Comparison of ENCODE assay signal across 27 cellular contexts in the genomic region with DNA sequence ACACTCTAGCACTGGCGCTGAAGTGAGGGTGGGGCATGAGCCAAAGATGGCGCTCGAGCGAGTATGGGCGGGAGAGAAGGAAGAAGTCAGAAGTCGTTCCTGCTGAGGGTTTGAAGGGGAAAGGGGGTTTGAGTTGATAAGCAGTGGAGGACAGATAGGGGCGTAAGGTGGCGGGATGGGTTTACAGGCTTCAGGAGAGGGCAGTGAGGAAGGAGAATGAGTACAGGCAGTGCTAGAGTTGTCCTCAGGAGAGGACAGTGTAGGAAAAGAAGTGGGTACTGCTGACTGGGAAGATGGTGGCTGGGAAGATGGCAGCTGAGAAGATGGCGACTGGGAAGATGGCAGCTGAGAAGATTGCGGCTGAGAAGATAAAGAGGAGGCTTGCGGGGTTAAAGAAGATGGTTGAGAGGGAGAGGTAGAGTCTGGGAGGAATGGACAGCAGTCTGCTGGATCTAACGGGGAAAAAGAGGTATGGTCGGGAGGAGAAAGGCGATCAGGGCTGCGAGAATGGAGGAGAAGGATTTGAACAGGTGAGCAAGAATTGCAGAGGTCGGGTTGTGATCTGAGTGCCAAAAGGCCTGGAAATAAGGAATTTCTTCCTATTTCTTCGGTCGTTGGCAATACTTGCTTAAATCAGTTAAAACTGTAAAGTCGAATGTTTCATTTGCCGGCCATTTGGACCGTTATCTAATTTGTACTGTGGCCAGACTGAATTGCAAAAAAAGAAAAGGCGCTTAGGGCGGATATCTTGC. TPM values are rescaled to one million over a fixed set of nuclear protein-coding genes. Genes with fewer than 3 reads are reported as not detected.
DNase-seq lines count a peak whose midpoint lies in the region; ATAC-seq and TF ChIP-seq lines count a peak whose summit lies in the region.
"Had no signal": no experiment of that assay in that cellular context is flagged by ENCODE, and none has a peak within 500 bp of the region (broad histone marks: within the 10 kb centered on the region; RNA-seq: fewer than 3 reads in every experiment).

No MANE protein-coding gene starts in this region.

- peak overlapping the region in 2 of 3 donors; percentile 57 to 83 for H3K27ac Mint-ChIP-seq in CD4-positive, CD25-positive, alpha-beta regulatory T cell
- H3K27ac Mint-ChIP-seq in T-cell = peak overlapping the region; percentile 3 to 47
- H3K27ac Mint-ChIP-seq in naive thymus-derived CD4-positive, alpha-beta T cell = peak overlapping the region in 7 of 9 donors; percentile 68 to 93 (median 78)
- H3K27ac Mint-ChIP-seq: activated T-cell treated with anti-CD3 and anti-CD28 coated beads, Interleukin-2, amount 50 U/mL, for 24 hours; endodermal cell had no signal

- no peak for DNase-seq in CD4-positive, CD25-positive, alpha-beta regulatory T cell
- DNase-seq in GM12864 (ENCODE audit: low read depth) = no peak
- no peak for DNase-seq in T-cell
- DNase-seq in naive thymus-derived CD4-positive, alpha-beta T cell = no peak
- no peak for DNase-seq in GM13977 (ENCODE audit: low spot score)
- no peak for DNase-seq in stimulated activated CD4-positive, alpha-beta T cell treated with anti-CD3 and anti-CD28 coated beads, Interleukin-4, amount 100 ng/mL, for 4 hours
- DNase-seq: ACHN; activated CD4-positive, alpha-beta T cell treated with anti-CD3 and anti-CD28 coated beads for 4 hours; activated gamma-delta T cell treated with Interleukin-2 at 50 U/mL for 16 hours; activated T-cell treated with anti-CD3 and anti-CD28 coated beads, Interleukin-2, amount 50 U/mL, for 24 hours; BE2C; body of pancreas; COR-L47; dermis blood vessel endothelial cell; endodermal cell; left lung; mesenchymal stem cell; NCI-H1930; NCI-H524; retina; SHP77 treated with DMSO at 0.1 percent for 48 hours; stimulated activated naive CD4-positive, alpha-beta T cell treated with Interleukin-2 at 50 U/mL for 16 hours had no signal

- intact Hi-C loops in naive thymus-derived CD4-positive, alpha-beta T cell (cut with micrococcal nuclease) = loop anchor here (10.0 kb wide), 2 partner anchors 904 to 1284 kb away; partner anchors contain the start of genes CNGA4 (in 1 of the 2), FHIP1B (in 1 of the 2), TAF10 (in 1 of the 2) and TPP1 (in 1 of the 2)

- no peaks in the 10 kb centered on the region for H3K9me3 ChIP-seq in CD4-positive, CD25-positive, alpha-beta regulatory T cell (ENCODE audit: control insufficient read depth in 2 of 2, low read length in 2 of 2)
- no peaks in the 10 kb centered on the region for H3K9me3 ChIP-seq in naive thymus-derived CD4-positive, alpha-beta T cell (ENCODE audit: control insufficient read depth in 2 of 3, low read length in 3 of 3)
- H3K9me3 ChIP-seq: BE2C, body of pancreas, left lung, Peyer's patch, thoracic aorta had no signal

- H3K27ac ChIP-seq in CD4-positive, CD25-positive, alpha-beta regulatory T cell (ENCODE audit: insufficient read depth, low read length, poor library complexity, severe bottlenecking) = no peak overlapping the region
- H3K27ac ChIP-seq in naive thymus-derived CD4-positive, alpha-beta T cell (ENCODE audit: low read depth, low read length) = no peak overlapping the region
- H3K27ac ChIP-seq: body of pancreas, left lung, parathyroid adenoma, thoracic aorta had no signal

- peaks cover 11 to 54% (median 17%) of the 10 kb centered on the region in 4 donors for H3K4me1 Mint-ChIP-seq in CD4-positive, CD25-positive, alpha-beta regulatory T cell
- H3K4me1 Mint-ChIP-seq in T-cell = peaks cover 38 to 57% (median 52%) of the 10 kb centered on the region in 3 donors
- H3K4me1 Mint-ChIP-seq in naive thymus-derived CD4-positive, alpha-beta T cell = peaks cover 4 to 59% (median 52%) of the 10 kb centered on the region in 7 donors

- in situ Hi-C loops in GM13977 (cut with MboI; ENCODE audit: low pct_unique_long_range_greater_than_20kb, low sequenced_read_pairs, unreplicated experiment) = no loop called here

- H3K4me3 ChIP-seq in CD4-positive, CD25-positive, alpha-beta regulatory T cell (ENCODE audit: low read depth, low read length) = no peak overlapping the region
- H3K4me3 ChIP-seq in GM12864 (ENCODE audit: low read depth, low read length) = peak overlapping the region; percentile 68
- H3K4me3 ChIP-seq in naive thymus-derived CD4-positive, alpha-beta T cell (ENCODE audit: low read length) = no peak overlapping the region
- H3K4me3 ChIP-seq: body of pancreas, left lung, Peyer's patch, skin epidermis, thoracic aorta had no signal

- POLR2A ChIA-PET in T-cell (lab: Charles Lee) = no interaction called here
- POLR2A ChIA-PET in naive thymus-derived CD4-positive, alpha-beta T cell (lab: Charles Lee) = interaction anchor here (2.8 kb wide), 1 partner anchor 11 kb away, joined by 17 read pairs; no protein-coding TSS in a partner anchor

- peaks cover 0 to 2% (median 0%) of the 10 kb centered on the region in 7 donors for H3K9me3 Mint-ChIP-seq in CD4-positive, CD25-positive, alpha-beta regulatory T cell
- H3K9me3 Mint-ChIP-seq in T-cell = peaks cover 0 to 10% (median 0%) of the 10 kb centered on the region in 3 donors
- H3K9me3 Mint-ChIP-seq in naive thymus-derived CD4-positive, alpha-beta T cell = peaks cover 0 to 6% (median 0%) of the 10 kb centered on the region in 11 donors
- H3K9me3 Mint-ChIP-seq: activated T-cell treated with anti-CD3 and anti-CD28 coated beads, Interleukin-2, amount 50 U/mL, for 24 hours; endodermal cell had no signal

- CTCF ChIA-PET in T-cell (lab: Charles Lee) = no interaction called here
- CTCF ChIA-PET in naive thymus-derived CD4-positive, alpha-beta T cell (lab: Charles Lee) = no interaction called here

- peaks cover 8% of the 10 kb centered on the region for H3K36me3 Mint-ChIP-seq in CD4-positive, CD25-positive, alpha-beta regulatory T cell
- H3K36me3 Mint-ChIP-seq in T-cell = no peaks in the 10 kb centered on the region
- H3K36me3 Mint-ChIP-seq in naive thymus-derived CD4-positive, alpha-beta T cell = peaks cover 0 to 21% (median 9%) of the 10 kb centered on the region in 5 donors

- H3K27me3 ChIP-seq in CD4-positive, CD25-positive, alpha-beta regulatory T cell (ENCODE audit: control insufficient read depth, insufficient read depth, low read length) = peaks cover 8% of the 10 kb centered on the region
- H3K27me3 ChIP-seq in naive thymus-derived CD4-positive, alpha-beta T cell (ENCODE audit: control insufficient read depth in 2 of 2, insufficient read depth in 2 of 2, low read length in 2 of 2) = no peaks in the 10 kb centered on the region
- H3K27me3 ChIP-seq: body of pancreas, Peyer's patch had no signal

- no peak for ATAC-seq in CD4-positive, CD25-positive, alpha-beta regulatory T cell (ENCODE audit: low read depth in 2 of 2)
- no peak for ATAC-seq in T-cell (replicated peaks in 1 of 4)
- ATAC-seq in naive thymus-derived CD4-positive, alpha-beta T cell = no peak
- ATAC-seq in GM19351 (IDR thresholded peaks at IDR 0.05; ENCODE audit: unreplicated experiment) = no peak
- ATAC-seq: body of pancreas, left lung had no signal

- TF ChIP-seq CTCF in GM12864 (IDR thresholded peaks at IDR 0.05; ENCODE audit: low read depth, low read length, missing control alignments) (no peak), GM13977 (IDR thresholded peaks at IDR 0.05; ENCODE audit: extremely low read depth, insufficient read depth, missing control alignments) (no peak)

- no peaks in the 10 kb centered on the region for H3K36me3 ChIP-seq in CD4-positive, CD25-positive, alpha-beta regulatory T cell (ENCODE audit: control insufficient read depth, insufficient read depth, low read length)
- peaks cover 0 to under 1% (median 0%) of the 10 kb centered on the region in 3 experiments for H3K36me3 ChIP-seq in naive thymus-derived CD4-positive, alpha-beta T cell (ENCODE audit: control insufficient read depth in 2 of 3, insufficient read depth in 3 of 3, low read length in 3 of 3)
- H3K36me3 ChIP-seq: BE2C, left lung, Peyer's patch, thoracic aorta had no signal

- H3K4me3 Mint-ChIP-seq in CD4-positive, CD25-positive, alpha-beta regulatory T cell = no peak overlapping the region
- H3K4me3 Mint-ChIP-seq in T-cell = peak overlapping the region in 1 of 3 donors; percentile 21
- H3K4me3 Mint-ChIP-seq in naive thymus-derived CD4-positive, alpha-beta T cell = peak overlapping the region in 5 of 10 donors; percentile 4 to 30 (median 23)
- H3K4me3 Mint-ChIP-seq: activated T-cell treated with anti-CD3 and anti-CD28 coated beads, Interleukin-2, amount 50 U/mL, for 24 hours; endodermal cell had no signal

- H3K4me1 ChIP-seq in CD4-positive, CD25-positive, alpha-beta regulatory T cell (ENCODE audit: control insufficient read depth, insufficient read depth, low read length, poor library complexity, severe bottlenecking) = peaks cover 7% of the 10 kb centered on the region
- peaks cover 0 to 62% of the 10 kb centered on the region in 2 donors for H3K4me1 ChIP-seq in naive thymus-derived CD4-positive, alpha-beta T cell (ENCODE audit: control insufficient read depth in 2 of 2, insufficient read depth in 2 of 2, low read length in 2 of 2)
- H3K4me1 ChIP-seq: BE2C had no signal

- peaks cover 23% of the 10 kb centered on the region for H3K27me3 Mint-ChIP-seq in CD4-positive, CD25-positive, alpha-beta regulatory T cell
- H3K27me3 Mint-ChIP-seq in T-cell = peaks cover 0 to 3% of the 10 kb centered on the region in 2 donors
- peaks cover 0 to 24% (median 0%) of the 10 kb centered on the region in 5 donors for H3K27me3 Mint-ChIP-seq in naive thymus-derived CD4-positive, alpha-beta T cell

RNA-seq across cellular contexts. Expression of gene PPFIBP2, which starts 5.2 kb away (rescaled TPM):
- 10.6 TPM for total RNA-seq in CD4-positive, CD25-positive, alpha-beta regulatory T cell
- polyA plus RNA-seq in CD4-positive, CD25-positive, alpha-beta regulatory T cell = 1 to 10 TPM in 3 of 4 donors, under 1 TPM in 1; 0.47 to 4.8 (median 2.8) TPM
- 10 to 100 TPM; 12.5 to 46.6 (median 35.2) TPM for total RNA-seq in T-cell
- 10 to 100 TPM in 4 of 5 experiments, 1 to 10 TPM in 1; 5.7 to 55.6 (median 45.9) TPM for total RNA-seq in naive thymus-derived CD4-positive, alpha-beta T cell
- 10 to 100 TPM in 1 of 2 donors, 1 to 10 TPM in 1; 7.0 to 29.4 TPM for polyA plus RNA-seq in naive thymus-derived CD4-positive, alpha-beta T cell

RNA-seq across cellular contexts. Expression of gene OLFML1, which starts 33.7 kb away (rescaled TPM):
- total RNA-seq in CD4-positive, CD25-positive, alpha-beta regulatory T cell = not detected
- under 1 TPM in 3 of 4 donors, not detected in 1; 0.10 to 0.13 (median 0.11) TPM for polyA plus RNA-seq in CD4-positive, CD25-positive, alpha-beta regulatory T cell
- total RNA-seq in T-cell = under 1 TPM in 1 of 5 donors, not detected in 4; 0.16 TPM
- not detected for total RNA-seq in naive thymus-derived CD4-positive, alpha-beta T cell
- polyA plus RNA-seq in naive thymus-derived CD4-positive, alpha-beta T cell = under 1 TPM in 1 of 2 donors, not detected in 1; 0.18 TPM
- total RNA-seq: dermis blood vessel endothelial cell had no signal

Comparison
In these comparisons a context has a peak if more than half of its experiments do, and no peak if none do; other contexts are left out.
1. H3K27ac Mint-ChIP-seq: peak in every context shown above with its lines; median percentile 78 in naive thymus-derived CD4-positive, alpha-beta T cell; 70 in CD4-positive, CD25-positive, alpha-beta regulatory T cell; 25 in T-cell.